22 cellular contexts compared by ENCODE assay signal in the genomic region with DNA sequence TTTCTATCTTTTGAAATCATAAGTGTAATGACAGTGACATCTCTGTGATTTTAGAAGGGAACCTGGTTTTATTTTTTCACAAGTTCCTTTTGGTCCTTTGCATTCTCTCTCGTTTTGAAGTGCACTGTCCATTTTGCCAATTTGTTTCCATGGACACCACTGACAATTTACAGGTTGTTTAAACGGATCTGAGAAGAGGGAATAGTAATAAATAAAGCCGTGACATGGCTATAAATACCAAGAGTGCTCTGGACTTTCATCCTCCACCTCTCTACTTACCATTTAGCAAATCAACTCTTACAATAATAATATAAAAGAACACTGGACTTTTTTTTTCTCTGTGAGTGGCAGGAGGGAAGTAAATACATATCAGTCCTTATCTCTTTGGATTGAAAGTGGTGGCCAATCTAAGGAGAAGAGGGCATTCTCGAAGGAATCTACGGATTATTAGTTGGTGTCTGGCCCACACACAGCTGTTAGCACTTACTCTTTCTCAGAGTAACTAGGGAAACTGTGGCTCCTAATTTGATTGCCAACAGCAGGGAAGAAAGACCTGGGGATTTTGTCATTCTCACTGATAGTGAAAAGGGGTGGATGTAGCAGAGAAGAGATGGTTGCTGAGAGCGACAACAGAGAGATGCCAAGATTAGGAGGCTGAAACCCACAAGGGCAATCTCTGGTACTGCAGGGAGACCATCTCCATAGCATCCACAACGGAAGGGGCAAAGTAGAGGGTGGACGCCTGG.
"Had no signal": no experiment of that assay in that cellular context is flagged by ENCODE, and none has a peak within 500 bp of the region (broad histone marks: within the 10 kb centered on the region; RNA-seq: fewer than 3 reads in every experiment).

No MANE protein-coding gene starts in this region.

- H3K4me1 Mint-ChIP-seq: activated CD4-positive, alpha-beta T cell treated with anti-CD3 and anti-CD28 coated beads for 36 hours had no signal

- ATAC-seq: activated CD4-positive, alpha-beta T cell treated with anti-CD3 and anti-CD28 coated beads for 36 hours; activated naive CD4-positive, alpha-beta T cell treated with anti-CD3 and anti-CD28 coated beads, Interleukin-2, amount 50 U/mL, for 72 hours; left colon; WTC11 had no signal

- H3K27me3 Mint-ChIP-seq: activated CD4-positive, alpha-beta memory T cell treated with anti-CD3 and anti-CD28 coated beads for 36 hours; activated CD4-positive, alpha-beta T cell treated with anti-CD3 and anti-CD28 coated beads for 36 hours had no signal

- H3K36me3 ChIP-seq: adrenal gland, esophagus squamous epithelium, thyroid gland had no signal

- DNase-seq: activated CD4-positive, alpha-beta memory T cell treated with anti-CD3 and anti-CD28 coated beads for 36 hours; activated CD4-positive, alpha-beta T cell treated with anti-CD3 and anti-CD28 coated beads for 36 hours; activated gamma-delta T cell treated with Interleukin-2 at 50 U/mL for 16 hours; activated T-cell treated with anti-CD3 and anti-CD28 coated beads for 4 hours; adrenal gland; cerebellar nuclear complex; cortex of kidney; esophagus squamous epithelium; islet precursor cell; left colon; midbrain; occipital lobe; posterior cingulate gyrus; retina; stimulated activated CD8-positive, alpha-beta memory T cell treated with anti-CD3 and anti-CD28 coated beads, Interleukin-4, amount 100 ng/mL, for 48 hours; stimulated activated naive CD4-positive, alpha-beta T cell; thyroid gland had no signal

- H3K27ac Mint-ChIP-seq: activated CD4-positive, alpha-beta memory T cell treated with anti-CD3 and anti-CD28 coated beads for 36 hours; activated CD4-positive, alpha-beta T cell treated with anti-CD3 and anti-CD28 coated beads for 36 hours; activated naive CD4-positive, alpha-beta T cell treated with anti-CD3 and anti-CD28 coated beads, Interleukin-2, amount 50 U/mL, for 72 hours; activated T-helper 1 cell treated with anti-CD3 and anti-CD28 coated beads, Interleukin-12 subunit alpha, Interleukin-12 subunit beta, Interleukin-2, Interleukin-4 antibody, amounts not matched to agents 30 ng/mL and 10 ng/mL and 1 ng/mL, durations not matched to agents 14 hours and 24 hours and 36 hours; WTC11 had no signal

- H3K9me3 Mint-ChIP-seq: activated CD4-positive, alpha-beta memory T cell treated with anti-CD3 and anti-CD28 coated beads for 36 hours; activated T-helper 1 cell treated with anti-CD3 and anti-CD28 coated beads, Interleukin-12 subunit alpha, Interleukin-12 subunit beta, Interleukin-2, Interleukin-4 antibody, amounts not matched to agents 30 ng/mL and 10 ng/mL and 1 ng/mL, durations not matched to agents 14 hours and 24 hours and 36 hours; nephron; WTC11 had no signal

- H3K4me1 ChIP-seq: adrenal gland, esophagus squamous epithelium, thyroid gland had no signal

- H3K27ac ChIP-seq: adrenal gland, esophagus squamous epithelium, thyroid gland had no signal

- H3K9me3 ChIP-seq: adrenal gland, esophagus squamous epithelium, thyroid gland had no signal

- H3K4me3 Mint-ChIP-seq: activated CD4-positive, alpha-beta memory T cell treated with anti-CD3 and anti-CD28 coated beads for 36 hours; activated CD4-positive, alpha-beta T cell treated with anti-CD3 and anti-CD28 coated beads for 36 hours; activated T-helper 1 cell treated with anti-CD3 and anti-CD28 coated beads, Interleukin-12 subunit alpha, Interleukin-12 subunit beta, Interleukin-2, Interleukin-4 antibody, amounts not matched to agents 30 ng/mL and 10 ng/mL and 1 ng/mL, durations not matched to agents 14 hours and 24 hours and 36 hours; nephron; WTC11 had no signal

- H3K36me3 Mint-ChIP-seq: activated CD4-positive, alpha-beta memory T cell treated with anti-CD3 and anti-CD28 coated beads for 36 hours; activated naive CD4-positive, alpha-beta T cell treated with anti-CD3 and anti-CD28 coated beads, Interleukin-2, amount 50 U/mL, for 72 hours; WTC11 had no signal

- H3K27me3 ChIP-seq: adrenal gland, esophagus squamous epithelium, thyroid gland had no signal

- H3K4me3 ChIP-seq: adrenal gland, esophagus squamous epithelium, lung, thyroid gland had no signal
